9 cellular contexts compared by ENCODE assay signal in genomic region chr13:100235311-100235901, GRCh38.
DNase-seq lines count a peak whose midpoint lies in the region; ATAC-seq and TF ChIP-seq lines count a peak whose summit lies in the region.
"Had no signal": no experiment of that assay in that cellular context is flagged by ENCODE, and none has a peak within 500 bp of the region (broad histone marks: within the 10 kb centered on the region; RNA-seq: fewer than 3 reads in every experiment).

No MANE protein-coding gene starts in this region.

- CTCF ChIA-PET in CD4-positive, alpha-beta T cell (lab: Charles Lee), result interaction anchor here (0.7 to 1.4 kb wide), 4 partner anchors 262 to 1336 kb away, joined by 3 to 13 read pairs (median 3); no protein-coding TSS in a partner anchor

- peaks cover 0 to 43% (median 21%) of the 10 kb centered on the region in 4 donors for H3K4me1 ChIP-seq in stomach

- H3K9me3 Mint-ChIP-seq in CD4-positive, alpha-beta T cell, result no peaks in the 10 kb centered on the region
- H3K9me3 Mint-ChIP-seq in glutamatergic neuron (ENCODE audit: unreplicated experiment), result no peaks in the 10 kb centered on the region
- H3K9me3 Mint-ChIP-seq: T-helper 1 cell treated with Interleukin-12 subunit alpha and Interleukin-12 subunit beta and Interleukin-4 antibody, amounts not matched to agents 30 μg/mL and 1 μg/mL, for 36 hours had no signal

- H3K27ac ChIP-seq in CD4-positive, alpha-beta T cell (ENCODE audit: low read depth, low read length), result no peak overlapping the region
- H3K27ac ChIP-seq in WERI-Rb-1 (no peak overlapping the region), stomach (no peak overlapping the region)

- no peak for TF ChIP-seq POLR2A in stomach (IDR thresholded peaks at IDR 0.05)

- TF ChIP-seq EP300 in stomach (IDR thresholded peaks at IDR 0.05), result no peak

- H3K36me3 Mint-ChIP-seq in CD4-positive, alpha-beta T cell (ENCODE audit: low read depth), result no peaks in the 10 kb centered on the region
- H3K36me3 Mint-ChIP-seq in glutamatergic neuron (ENCODE audit: unreplicated experiment), result no peaks in the 10 kb centered on the region

- no peaks in the 10 kb centered on the region for H3K9me3 ChIP-seq in CD4-positive, alpha-beta T cell (ENCODE audit: control insufficient read depth, low read length)
- H3K9me3 ChIP-seq in WERI-Rb-1 (ENCODE audit: severe bottlenecking) (no peaks in the 10 kb centered on the region), stomach (no peaks in the 10 kb centered on the region)

- no peak for DNase-seq in CD4-positive, alpha-beta T cell
- DNase-seq in NCI-H1694 treated with DMSO at 0.1 percent for 48 hours (lab: John Stamatoyannopoulos, UW) (peak; percentile 59), WERI-Rb-1 (peak; percentile 40), glutamatergic neuron (no peak), stomach (no peak), GF-D8 (lab: John Stamatoyannopoulos, UW) (no peak)

- WGBS in stomach, 5 donors, result 21 to 32% (median 22%) methylated on average over 5 of the region's 5 CpGs

- H3K27me3 Mint-ChIP-seq in CD4-positive, alpha-beta T cell, result no peaks in the 10 kb centered on the region
- no peaks in the 10 kb centered on the region for H3K27me3 Mint-ChIP-seq in glutamatergic neuron (ENCODE audit: unreplicated experiment)

- H3K4me3 Mint-ChIP-seq in CD4-positive, alpha-beta T cell, result no peak overlapping the region
- no peak overlapping the region for H3K4me3 Mint-ChIP-seq in glutamatergic neuron (ENCODE audit: unreplicated experiment)
- H3K4me3 Mint-ChIP-seq: T-helper 1 cell treated with Interleukin-12 subunit alpha and Interleukin-12 subunit beta and Interleukin-4 antibody, amounts not matched to agents 30 μg/mL and 1 μg/mL, for 36 hours had no signal

- H3K4me3 ChIP-seq in WERI-Rb-1 (ENCODE audit: low read depth, low read length) (no peak overlapping the region), stomach (no peak overlapping the region)

- POLR2A ChIA-PET in CD4-positive, alpha-beta T cell (lab: Charles Lee), result interaction anchor here (0.9 to 1.4 kb wide), 2 partner anchors 32 to 579 kb away, joined by 5 to 15 read pairs; no protein-coding TSS in a partner anchor

- TF ChIP-seq CTCF in CD4-positive, alpha-beta T cell (IDR thresholded peaks at IDR 0.05), result peak; percentile 85
- TF ChIP-seq CTCF in WERI-Rb-1 (IDR thresholded peaks at IDR 0.05; ENCODE audit: low read depth, low read length), result peak; percentile 53
- peak; percentile 70 for TF ChIP-seq CTCF in glutamatergic neuron (IDR thresholded peaks at IDR 0.05; ENCODE audit: partially characterized antibody, unreplicated experiment)
- peak in 5 of 7 experiments; percentile 21 to 75 (median 55) for TF ChIP-seq CTCF in stomach (IDR thresholded peaks at IDR 0.05)

- no peaks in the 10 kb centered on the region for H3K4me1 Mint-ChIP-seq in CD4-positive, alpha-beta T cell (ENCODE audit: low read depth)
- H3K4me1 Mint-ChIP-seq in glutamatergic neuron (ENCODE audit: low read depth, unreplicated experiment), result peaks cover 21% of the 10 kb centered on the region

- no peak for ATAC-seq in CD4-positive, alpha-beta T cell (ENCODE audit: poor library complexity)
- ATAC-seq in GM19351 (IDR thresholded peaks at IDR 0.05; ENCODE audit: unreplicated experiment) (peak; percentile 58), HG02571 (IDR thresholded peaks at IDR 0.05; ENCODE audit: unreplicated experiment) (no peak)

- no peak overlapping the region for H3K27ac Mint-ChIP-seq in CD4-positive, alpha-beta T cell
- peak overlapping the region; percentile 2 for H3K27ac Mint-ChIP-seq in glutamatergic neuron (ENCODE audit: unreplicated experiment)
- H3K27ac Mint-ChIP-seq: T-helper 1 cell treated with Interleukin-12 subunit alpha and Interleukin-12 subunit beta and Interleukin-4 antibody, amounts not matched to agents 30 μg/mL and 1 μg/mL, for 36 hours had no signal

- no peaks in the 10 kb centered on the region for H3K27me3 ChIP-seq in CD4-positive, alpha-beta T cell (ENCODE audit: control insufficient read depth, insufficient read depth, low read length)
- H3K27me3 ChIP-seq in WERI-Rb-1 (ENCODE audit: insufficient read depth, low read depth, severe bottlenecking) (no peaks in the 10 kb centered on the region), stomach (no peaks in the 10 kb centered on the region)

- intact Hi-C loops in CD4-positive, alpha-beta T cell (cut with DNase I, micrococcal nuclease), result loop anchor here (1.0 to 5.0 kb wide), 3 partner anchors 333 to 793 kb away; no protein-coding TSS in a partner anchor
- intact Hi-C loops in stomach (cut with DNase I; ENCODE audit: low total_unique reads), result loop anchor here (10.0 kb wide), 2 partner anchors 321 to 581 kb away; no protein-coding TSS in a partner anchor

- no peaks in the 10 kb centered on the region for H3K36me3 ChIP-seq in WERI-Rb-1
- peaks cover 0 to 7% (median 3%) of the 10 kb centered on the region in 4 donors for H3K36me3 ChIP-seq in stomach

Comparison
In these comparisons a context has a peak if more than half of its experiments do, and no peak if none do; other contexts are left out.
1. DNase-seq: peak in NCI-H1694 treated with DMSO at 0.1 percent for 48 hours (single experiment) and WERI-Rb-1 (single experiment); none in CD4-positive, alpha-beta T cell (0 of 10), glutamatergic neuron (single experiment), stomach (single experiment) and GF-D8 (single experiment).
2. Peak in every context shown above with its lines, with median percentiles within 50 percentile points of each other: CTCF ChIP-seq.